Comparison of ENCODE assay signal across 1 cellular context in genomic region chr2:74201596-74201995, GRCh38.
TF ChIP-seq lines count a peak whose summit lies in the region.

No MANE protein-coding gene starts in this region.

TF ChIP-seq in HEK293, 187 proteins besides CTCF, POLR2A, EP300 and RAD21 (continued from another document):
- TF ChIP-seq ELK4 (IDR thresholded peaks at IDR 0.05; ENCODE audit: borderline replicate concordance, low read depth, low read length) (no peak), ZSCAN18 (tag by site-specific recombination; IDR thresholded peaks at IDR 0.05) (no peak)
TF ChIP-seq in HEK293: peak in this region for 19.
